In the genomic region with DNA sequence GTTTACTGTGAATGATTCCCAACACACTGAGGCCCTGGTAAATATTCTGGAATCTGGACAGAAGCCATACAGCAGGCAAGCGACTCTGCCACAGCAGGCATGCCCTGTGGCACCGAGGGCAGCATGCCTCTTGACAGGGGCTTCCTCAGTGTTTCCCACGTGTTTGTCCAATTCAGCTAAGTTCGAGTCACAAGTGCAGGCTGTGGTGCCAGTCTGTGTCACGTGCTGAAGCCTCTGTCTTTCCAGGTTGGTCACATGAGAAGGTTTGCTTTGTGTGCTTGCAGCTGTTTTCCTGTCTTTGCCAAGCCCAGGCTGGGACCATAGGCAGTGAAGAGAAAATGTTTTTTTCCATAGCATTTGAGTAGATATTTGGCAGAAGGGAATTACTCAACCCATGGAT, we compare ENCODE assay signal across 10 cellular contexts. TPM values are rescaled to one million over a fixed set of nuclear protein-coding genes. Genes with fewer than 3 reads are reported as not detected.
DNase-seq lines count a peak whose midpoint lies in the region; ATAC-seq and TF ChIP-seq lines count a peak whose summit lies in the region.
"Had no signal": no experiment of that assay in that cellular context is flagged by ENCODE, and none has a peak within 500 bp of the region (broad histone marks: within the 10 kb centered on the region; RNA-seq: fewer than 3 reads in every experiment).

No MANE protein-coding gene starts in this region.

- DNase-seq in DMS53 (lab: John Stamatoyannopoulos, UW) (peak; percentile 86), NCI-H69 (lab: John Stamatoyannopoulos, UW) (peak; percentile 44), left ventricle myocardium inferior (peak; percentile 63), psoas muscle (peak; percentile 56 to 75), HUDEP-2 (lab: John Stamatoyannopoulos, UW; ENCODE audit: unreplicated experiment in 76 of 76) (no peak)
- DNase-seq: GOT3, kidney glomerular epithelial cell had no signal

- H3K4me1 ChIP-seq in left ventricle myocardium inferior (peaks cover 50% of the 10 kb centered on the region), psoas muscle (peaks cover 31% of the 10 kb centered on the region)

- H3K9me3 ChIP-seq in left ventricle myocardium inferior (replicated peaks) (no peaks in the 10 kb centered on the region), psoas muscle (no peaks in the 10 kb centered on the region)

- peak; percentile 28 to 67 (median 56) for ATAC-seq in psoas muscle
- no peak for ATAC-seq in HG02798 (IDR thresholded peaks at IDR 0.05; ENCODE audit: poor library complexity, unreplicated experiment)
- ATAC-seq in HG02623 (IDR thresholded peaks at IDR 0.05; ENCODE audit: unreplicated experiment) = no peak
- ATAC-seq in GM21515 (IDR thresholded peaks at IDR 0.05; ENCODE audit: unreplicated experiment) = no peak

- H3K36me3 ChIP-seq in left ventricle myocardium inferior = no peaks in the 10 kb centered on the region
- H3K36me3 ChIP-seq in psoas muscle (ENCODE audit: insufficient read depth in 1 of 2, low read depth in 1 of 2) = no peaks in the 10 kb centered on the region

- H3K27me3 ChIP-seq in left ventricle myocardium inferior (ENCODE audit: low read depth) (no peaks in the 10 kb centered on the region), psoas muscle (ENCODE audit: insufficient read depth in 3 of 3, low read length in 2 of 3) (no peaks in the 10 kb centered on the region)

- intact Hi-C loops in left ventricle myocardium inferior (cut with micrococcal nuclease) (no loop called here), psoas muscle (cut with DNase I) (loop anchor here in 1 of 2 donors (5.0 kb wide), 2 partner anchors 91 to 156 kb away; no protein-coding TSS in a partner anchor)

- TF ChIP-seq CTCF in left ventricle myocardium inferior (IDR thresholded peaks at IDR 0.05; ENCODE audit: borderline replicate concordance) = no peak
- TF ChIP-seq CTCF in psoas muscle (IDR thresholded peaks at IDR 0.05) = no peak

- WGBS in psoas muscle, 3 donors = 10 to 14% (median 13%) methylated on average over 5 of the region's 5 CpGs

- H3K4me3 ChIP-seq in left ventricle myocardium inferior (peak overlapping the region; percentile 91), psoas muscle (peak overlapping the region; percentile 84)

- peak overlapping the region; percentile 96 for H3K27ac ChIP-seq in left ventricle myocardium inferior (replicated peaks)
- peak overlapping the region; percentile 93 for H3K27ac ChIP-seq in psoas muscle

RNA-seq across cellular contexts. Expression of gene PPFIBP2, which starts 2.4 kb away (rescaled TPM):
- total RNA-seq in left ventricle myocardium inferior = 19.2 TPM
- 10 to 100 TPM; 19.7 to 54.8 (median 32.5) TPM for total RNA-seq in psoas muscle
- polyA plus RNA-seq in psoas muscle = 10 to 100 TPM in 2 of 3 donors, 1 to 10 TPM in 1; 7.4 to 19.0 (median 14.6) TPM

RNA-seq across cellular contexts. Expression of gene OLFML1, which starts 26.1 kb away (rescaled TPM):
- total RNA-seq in left ventricle myocardium inferior (7.3 TPM), psoas muscle (1 to 10 TPM; 1.1 to 7.2 (median 1.6) TPM)
- 1 to 10 TPM in 2 of 3 donors, under 1 TPM in 1; 0.81 to 1.5 (median 1.1) TPM for polyA plus RNA-seq in psoas muscle

Comparison
In these comparisons a context has a peak if more than half of its experiments do, and no peak if none do; other contexts are left out.
1. DNase-seq: peak in DMS53 (single experiment), NCI-H69 (single experiment), left ventricle myocardium inferior (single experiment) and psoas muscle (2 of 2); none in HUDEP-2 (0 of 76).
2. ATAC-seq: peak in psoas muscle (4 of 4); none in HG02798 (single experiment), HG02623 (single experiment) and GM21515 (single experiment).